8 cellular contexts compared by ENCODE assay signal in the genomic region with DNA sequence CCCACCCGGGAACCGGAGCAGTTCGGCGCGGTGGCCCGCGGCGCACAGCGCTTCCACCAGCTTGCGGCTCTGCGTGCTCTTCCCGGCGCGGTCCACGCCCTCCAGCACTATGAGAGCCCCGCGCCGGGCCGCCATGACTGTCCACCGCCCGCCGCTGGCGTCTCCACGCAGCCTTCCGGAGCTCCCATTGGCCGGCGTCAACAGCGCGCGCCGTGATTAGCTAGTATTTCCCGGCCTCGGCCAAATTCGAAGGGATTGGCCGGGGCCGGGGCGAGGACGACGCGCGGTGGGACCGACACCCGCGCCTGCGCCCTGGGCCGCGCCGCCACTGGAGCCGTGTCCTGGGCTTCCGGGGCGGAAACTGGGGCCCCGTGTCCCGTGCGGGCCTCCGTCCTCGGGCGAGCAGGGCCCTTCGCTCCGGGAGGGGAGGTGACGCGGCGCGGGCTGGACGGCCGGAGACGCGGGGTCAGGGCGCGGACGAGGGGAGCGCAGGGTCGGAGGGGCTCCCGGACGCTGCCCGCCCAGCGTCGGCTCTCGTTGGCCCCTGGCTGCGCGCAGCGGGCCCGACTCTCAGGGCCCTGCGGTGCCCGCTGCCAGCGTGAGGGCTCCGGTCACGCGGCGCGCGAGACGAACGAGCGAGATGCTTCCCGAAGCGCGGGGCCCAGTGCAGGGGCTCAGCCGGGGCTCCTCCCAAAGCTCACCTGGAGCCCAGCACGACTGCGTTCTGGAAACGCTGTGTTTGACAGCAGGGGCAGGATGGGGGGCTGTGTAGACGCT. TPM values are rescaled to one million over a fixed set of nuclear protein-coding genes. Genes with fewer than 3 reads are reported as not detected.
A peak's percentile ranks its signal among the peaks of the same experiment; 100 is the strongest.
DNase-seq lines count a peak whose midpoint lies in the region; ATAC-seq and TF ChIP-seq lines count a peak whose summit lies in the region.

A gene with protein sequence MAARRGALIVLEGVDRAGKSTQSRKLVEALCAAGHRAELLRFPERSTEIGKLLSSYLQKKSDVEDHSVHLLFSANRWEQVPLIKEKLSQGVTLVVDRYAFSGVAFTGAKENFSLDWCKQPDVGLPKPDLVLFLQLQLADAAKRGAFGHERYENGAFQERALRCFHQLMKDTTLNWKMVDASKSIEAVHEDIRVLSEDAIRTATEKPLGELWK (minus strand): TSS at position 167 of the 777 bp plus-strand sequence. CDS start 32 bp downstream, at position 135.

- peaks cover 28% of the 10 kb centered on the region for H3K4me1 ChIP-seq in mucosa of descending colon (ENCODE audit: low read depth)

- ATAC-seq in GM21529 (IDR thresholded peaks at IDR 0.05; ENCODE audit: unreplicated experiment) (peak; percentile 94), mucosa of descending colon (peak; percentile 98)

- TF ChIP-seq CTCF in epithelial cell of esophagus (IDR thresholded peaks at IDR 0.05; ENCODE audit: insufficient read depth, low read depth, low read length, missing control alignments) (no peak), mucosa of descending colon (IDR thresholded peaks at IDR 0.05) (peak; percentile 16)

- no peaks in the 10 kb centered on the region for H3K9me3 ChIP-seq in mucosa of descending colon

- DNase-seq in DMS 273 treated with DMSO at 0.1 percent for 48 hours (lab: John Stamatoyannopoulos, UW) (peak; percentile 90), OCI-M2 (lab: John Stamatoyannopoulos, UW; ENCODE audit: unreplicated experiment) (peak; percentile 62), activated T-cell treated with anti-CD3 and anti-CD28 coated beads for 4 hours (peak; percentile 87), epithelial cell of esophagus (ENCODE audit: low read depth) (peak; percentile 98), mucosa of descending colon (peak; percentile 96 to 98 (median 96))
- DNase-seq in stimulated activated CD8-positive, alpha-beta memory T cell treated with anti-CD3 and anti-CD28 coated beads, Interleukin-4, amount 100 ng/mL, for 24 hours (ENCODE audit: low read depth), result peak; percentile 95

- TF ChIP-seq RAD21 in Ishikawa (IDR thresholded peaks at IDR 0.05; ENCODE audit: low read depth), result no peak

- intact Hi-C loops in mucosa of descending colon (cut with DNase I, micrococcal nuclease), result no loop called here

- peak within 1 kb of the TSS; percentile 97 for H3K4me3 ChIP-seq in epithelial cell of esophagus (ENCODE audit: low read length)
- H3K4me3 ChIP-seq in mucosa of descending colon, result peak within 1 kb of the TSS; percentile 83

- peaks cover 3% of the 10 kb centered on the region for H3K36me3 ChIP-seq in mucosa of descending colon (ENCODE audit: low read depth)

- TF ChIP-seq EP300 in Ishikawa (IDR thresholded peaks at IDR 0.05; ENCODE audit: borderline replicate concordance), result no peak

TF ChIP-seq in Ishikawa, 13 proteins besides CTCF, POLR2A, EP300 and RAD21:
- peak; percentile 31; the same call in 1 of the 2 replicates for TF ChIP-seq TCF12 (IDR thresholded peaks at IDR 0.05; ENCODE audit: low read depth)
- TF ChIP-seq, protein P1, sequence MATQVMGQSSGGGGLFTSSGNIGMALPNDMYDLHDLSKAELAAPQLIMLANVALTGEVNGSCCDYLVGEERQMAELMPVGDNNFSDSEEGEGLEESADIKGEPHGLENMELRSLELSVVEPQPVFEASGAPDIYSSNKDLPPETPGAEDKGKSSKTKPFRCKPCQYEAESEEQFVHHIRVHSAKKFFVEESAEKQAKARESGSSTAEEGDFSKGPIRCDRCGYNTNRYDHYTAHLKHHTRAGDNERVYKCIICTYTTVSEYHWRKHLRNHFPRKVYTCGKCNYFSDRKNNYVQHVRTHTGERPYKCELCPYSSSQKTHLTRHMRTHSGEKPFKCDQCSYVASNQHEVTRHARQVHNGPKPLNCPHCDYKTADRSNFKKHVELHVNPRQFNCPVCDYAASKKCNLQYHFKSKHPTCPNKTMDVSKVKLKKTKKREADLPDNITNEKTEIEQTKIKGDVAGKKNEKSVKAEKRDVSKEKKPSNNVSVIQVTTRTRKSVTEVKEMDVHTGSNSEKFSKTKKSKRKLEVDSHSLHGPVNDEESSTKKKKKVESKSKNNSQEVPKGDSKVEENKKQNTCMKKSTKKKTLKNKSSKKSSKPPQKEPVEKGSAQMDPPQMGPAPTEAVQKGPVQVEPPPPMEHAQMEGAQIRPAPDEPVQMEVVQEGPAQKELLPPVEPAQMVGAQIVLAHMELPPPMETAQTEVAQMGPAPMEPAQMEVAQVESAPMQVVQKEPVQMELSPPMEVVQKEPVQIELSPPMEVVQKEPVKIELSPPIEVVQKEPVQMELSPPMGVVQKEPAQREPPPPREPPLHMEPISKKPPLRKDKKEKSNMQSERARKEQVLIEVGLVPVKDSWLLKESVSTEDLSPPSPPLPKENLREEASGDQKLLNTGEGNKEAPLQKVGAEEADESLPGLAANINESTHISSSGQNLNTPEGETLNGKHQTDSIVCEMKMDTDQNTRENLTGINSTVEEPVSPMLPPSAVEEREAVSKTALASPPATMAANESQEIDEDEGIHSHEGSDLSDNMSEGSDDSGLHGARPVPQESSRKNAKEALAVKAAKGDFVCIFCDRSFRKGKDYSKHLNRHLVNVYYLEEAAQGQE (IDR thresholded peaks at IDR 0.05; ENCODE audit: low read depth), result no peak
- TF ChIP-seq FOXM1 (IDR thresholded peaks at IDR 0.05; ENCODE audit: borderline replicate concordance, low read depth), result peak; percentile 88
- TF ChIP-seq, protein P2, sequence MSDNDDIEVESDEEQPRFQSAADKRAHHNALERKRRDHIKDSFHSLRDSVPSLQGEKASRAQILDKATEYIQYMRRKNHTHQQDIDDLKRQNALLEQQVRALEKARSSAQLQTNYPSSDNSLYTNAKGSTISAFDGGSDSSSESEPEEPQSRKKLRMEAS (IDR thresholded peaks at IDR 0.05), result peak; percentile 90; the same call in 1 of the 2 replicates
- TF ChIP-seq, protein P3, sequence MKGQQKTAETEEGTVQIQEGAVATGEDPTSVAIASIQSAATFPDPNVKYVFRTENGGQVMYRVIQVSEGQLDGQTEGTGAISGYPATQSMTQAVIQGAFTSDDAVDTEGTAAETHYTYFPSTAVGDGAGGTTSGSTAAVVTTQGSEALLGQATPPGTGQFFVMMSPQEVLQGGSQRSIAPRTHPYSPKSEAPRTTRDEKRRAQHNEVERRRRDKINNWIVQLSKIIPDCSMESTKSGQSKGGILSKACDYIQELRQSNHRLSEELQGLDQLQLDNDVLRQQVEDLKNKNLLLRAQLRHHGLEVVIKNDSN (IDR thresholded peaks at IDR 0.05), result no peak; the same call in 1 of the 2 replicates
- TF ChIP-seq TEAD4 (IDR thresholded peaks at IDR 0.05), result peak; percentile 13; the same call in 1 of the 2 replicates
- no peak for TF ChIP-seq CEBPB (IDR thresholded peaks at IDR 0.05)
- no peak for TF ChIP-seq EGR1 (IDR thresholded peaks at IDR 0.05)
- TF ChIP-seq ZBTB7A (IDR thresholded peaks at IDR 0.05; ENCODE audit: low read depth), result no peak
- peak; percentile 88 for TF ChIP-seq TAF1 (IDR thresholded peaks at IDR 0.05; ENCODE audit: low read depth)
- peak; percentile 77 for TF ChIP-seq CREB1 (IDR thresholded peaks at IDR 0.05; ENCODE audit: low read depth)
- peak; percentile 93 for TF ChIP-seq YY1 (IDR thresholded peaks at IDR 0.05; ENCODE audit: low read depth)
- no peak for TF ChIP-seq NFIC (IDR thresholded peaks at IDR 0.05)

RNA-seq across cellular contexts. Expression of the gene that starts here (rescaled TPM):
- total RNA-seq in mucosa of descending colon, result 10 to 100 TPM; 17.9 to 31.0 (median 19.7) TPM

Comparison
In these comparisons a context has a peak if more than half of its experiments do, and no peak if none do; other contexts are left out.
1. Peak in every context shown above with its lines: DNase-seq, ATAC-seq and H3K4me3 ChIP-seq.